In the genomic region with DNA sequence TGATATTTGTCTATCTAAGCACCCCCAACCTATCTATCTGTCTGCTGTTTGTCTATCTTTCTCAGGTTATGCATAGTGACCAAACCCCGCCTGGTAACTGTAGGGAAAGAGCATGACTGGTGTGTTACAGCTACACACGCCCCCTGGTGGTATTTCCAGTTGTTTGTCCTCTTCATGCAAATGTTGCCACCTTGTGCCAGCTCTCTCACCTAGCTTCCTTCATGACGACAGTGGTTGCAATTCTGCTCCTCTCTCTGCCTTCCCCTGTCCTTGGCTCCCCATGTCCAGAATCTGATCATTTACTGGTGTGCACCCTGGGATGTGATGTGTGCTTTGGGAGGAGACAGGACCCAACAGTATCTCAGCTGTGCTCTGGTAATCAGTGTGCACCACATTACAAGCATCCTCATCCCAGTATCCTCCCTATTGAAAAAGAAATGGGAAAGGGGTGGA, we compare ENCODE assay signal across 8 cellular contexts. TPM values are rescaled to one million over a fixed set of nuclear protein-coding genes. Genes with fewer than 3 reads are reported as not detected.
A peak's percentile ranks its signal among the peaks of the same experiment; 100 is the strongest.
DNase-seq lines count a peak whose midpoint lies in the region; ATAC-seq and TF ChIP-seq lines count a peak whose summit lies in the region.

No MANE protein-coding gene starts in this region.

- no peaks in the 10 kb centered on the region for H3K27me3 ChIP-seq in Panc1 (ENCODE audit: control insufficient read depth, insufficient read depth, low read length)
- H3K27me3 ChIP-seq in smooth muscle cell (ENCODE audit: low read depth) = peaks cover under 1% of the 10 kb centered on the region

- no peaks in the 10 kb centered on the region for H4K20me1 ChIP-seq in smooth muscle cell (ENCODE audit: low read depth)

- H3K9ac ChIP-seq in smooth muscle cell (ENCODE audit: low read depth) = no peak overlapping the region

- H2AFZ ChIP-seq in smooth muscle cell (ENCODE audit: low read depth) = no peak overlapping the region

- no peak overlapping the region for H3K4me3 ChIP-seq in Panc1 (ENCODE audit: low read depth in 2 of 2, low read length in 2 of 2)
- no peak overlapping the region for H3K4me3 ChIP-seq in smooth muscle cell

- H3K4me1 ChIP-seq in Panc1 (ENCODE audit: control insufficient read depth, insufficient read depth, low read length) (no peaks in the 10 kb centered on the region), smooth muscle cell (ENCODE audit: low read depth) (peaks cover 10% of the 10 kb centered on the region)

- in situ Hi-C loops in Panc1 (cut with HindIII; ENCODE audit: low pct_unique_long_range_greater_than_20kb, low sequenced_read_pairs) = no loop called here

- H3K27ac ChIP-seq in Panc1 (ENCODE audit: low read length) = no peak overlapping the region
- no peak overlapping the region for H3K27ac ChIP-seq in smooth muscle cell (ENCODE audit: low read depth)

- POLR2A ChIA-PET in Panc1 (lab: Charles Lee) = no interaction called here

- ATAC-seq in HG03342 (IDR thresholded peaks at IDR 0.05; ENCODE audit: unreplicated experiment) = peak; percentile 58
- ATAC-seq in Panc1 = peak; percentile 83
- no peak for ATAC-seq in GM18520 (IDR thresholded peaks at IDR 0.05; ENCODE audit: unreplicated experiment)
- ATAC-seq in HG03097 (IDR thresholded peaks at IDR 0.05; ENCODE audit: low FRiP score, unreplicated experiment) = no peak

- H3K9me3 ChIP-seq in Panc1 (ENCODE audit: control insufficient read depth, insufficient read depth, low read depth, low read length) = no peaks in the 10 kb centered on the region
- H3K9me3 ChIP-seq in smooth muscle cell (replicated peaks; ENCODE audit: low read depth) = no peaks in the 10 kb centered on the region

- H3F3A ChIP-seq in smooth muscle cell (ENCODE audit: low read depth) = no peaks in the 10 kb centered on the region

- DNase-seq in DMS153 treated with DMSO at 0.1 percent for 48 hours (lab: John Stamatoyannopoulos, UW; ENCODE audit: unreplicated experiment) = peak; percentile 59
- no peak for DNase-seq in Panc1 (ENCODE audit: low read depth, low spot score)
- peak; percentile 67 to 73 for DNase-seq in activated T-cell treated with anti-CD3 and anti-CD28 coated beads, Interleukin-2, amount 50 U/mL, for 48 hours
- peak; percentile 68 for DNase-seq in glomerular visceral epithelial cell (ENCODE audit: extremely low spot score)
- no peak for DNase-seq in smooth muscle cell (lab: John Stamatoyannopoulos, UW; ENCODE audit: unreplicated experiment)

- 26% methylated on average over 3 of the region's 3 CpGs for WGBS in smooth muscle cell (ENCODE audit: low lambda C conversion rate)

- H3K79me2 ChIP-seq in smooth muscle cell (ENCODE audit: low read depth) = no peaks in the 10 kb centered on the region

- BruUV-seq in Panc1 (replicated peaks; lab: Mats Ljungman, UMichigan) = no TSS peak

- TF ChIP-seq CTCF in Panc1 (IDR thresholded peaks at IDR 0.05) (peak; percentile 76), smooth muscle cell (IDR thresholded peaks at IDR 0.05; ENCODE audit: borderline replicate concordance, insufficient read depth, poor library complexity, severe bottlenecking) (peak; percentile 56)

- H3K36me3 ChIP-seq in Panc1 (ENCODE audit: control insufficient read depth, insufficient read depth, low read length) (no peaks in the 10 kb centered on the region), smooth muscle cell (ENCODE audit: low read depth) (no peaks in the 10 kb centered on the region)

- H3K4me2 ChIP-seq in smooth muscle cell = no peak overlapping the region

- intact Hi-C loops in Panc1 (cut with micrococcal nuclease; ENCODE audit: unreplicated experiment) = loop anchor here (2.0 to 10.0 kb wide), 2 partner anchors 33 to 263 kb away; no protein-coding TSS in a partner anchor

- CTCF ChIA-PET in Panc1 (lab: Charles Lee) = interaction anchor here (1.0 to 1.1 kb wide), 2 partner anchors 32 to 265 kb away, joined by 4 to 9 read pairs; no protein-coding TSS in a partner anchor

RNA-seq across cellular contexts. Expression of gene INKA2, which starts 8.1 kb away (rescaled TPM):
- total RNA-seq in Panc1 (2021; ENCODE audit: unreplicated experiment) (0.54 TPM), smooth muscle cell (3.9 TPM in 1 of 2 replicates, not detected in the other)
- polyA plus RNA-seq in Panc1 (2012; ENCODE audit: insufficient read length) = not detected
- 1.6 and 1.8 TPM in 2 replicates for polyA plus RNA-seq in smooth muscle cell

RNA-seq across cellular contexts. Expression of gene DDX20, which starts 8.4 kb away (rescaled TPM):
- 9.1 TPM for total RNA-seq in Panc1 (2021; ENCODE audit: unreplicated experiment)
- 4.7 TPM for polyA plus RNA-seq in Panc1 (2012; ENCODE audit: insufficient read length)
- total RNA-seq in smooth muscle cell = 17.1 and 20.0 TPM in 2 replicates
- 5.9 and 8.8 TPM in 2 replicates for polyA plus RNA-seq in smooth muscle cell

Comparison
In these comparisons a context has a peak if more than half of its experiments do, and no peak if none do; other contexts are left out.
1. DNase-seq: peak in DMS153 treated with DMSO at 0.1 percent for 48 hours (single experiment), activated T-cell treated with anti-CD3 and anti-CD28 coated beads, Interleukin-2, amount 50 U/mL, for 48 hours (2 of 2) and glomerular visceral epithelial cell (single experiment); none in Panc1 (single experiment) and smooth muscle cell (single experiment).
2. ATAC-seq: peak in HG03342 (single experiment) and Panc1 (single experiment); none in GM18520 (single experiment) and HG03097 (single experiment).